Comparison of ENCODE assay signal across 8 cellular contexts in the genomic region with DNA sequence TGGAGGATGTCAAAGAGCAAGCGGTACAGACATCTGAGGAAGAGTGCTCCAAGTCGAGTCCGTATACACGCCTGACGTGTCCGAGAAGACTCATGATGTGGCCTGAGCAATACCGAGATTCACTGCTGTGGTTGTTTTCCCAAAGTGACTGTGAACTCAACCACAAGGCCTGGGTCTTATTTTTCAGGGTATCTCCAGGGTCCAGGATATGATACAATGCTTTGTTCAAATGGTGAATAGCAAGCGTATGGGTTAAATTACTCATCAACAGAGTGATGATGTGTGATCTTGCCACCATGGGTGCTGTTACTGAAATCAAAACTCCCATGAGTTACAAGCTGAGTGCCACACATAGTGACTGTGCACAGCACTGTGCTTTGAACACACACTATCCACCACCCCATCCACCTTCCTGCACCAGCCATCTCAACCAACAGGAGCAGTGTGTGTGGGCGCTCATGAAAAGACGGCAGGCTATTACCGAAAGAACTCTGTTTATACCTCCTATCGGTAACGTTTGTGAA.
DNase-seq lines count a peak whose midpoint lies in the region; ATAC-seq and FAIRE-seq lines count a peak whose summit lies in the region.

No MANE protein-coding gene starts in this region.

- ATAC-seq in GM19351 (IDR thresholded peaks at IDR 0.05; ENCODE audit: unreplicated experiment), result peak; percentile 79
- peak; percentile 86 for ATAC-seq in HG03097 (IDR thresholded peaks at IDR 0.05; ENCODE audit: low FRiP score, unreplicated experiment)

- FAIRE-seq in urothelium cell line (lab: Jason Lieb, UNC), result no peak

- peak; percentile 79 to 81 for DNase-seq in activated T-cell treated with anti-CD3 and anti-CD28 coated beads, Interleukin-2, amount 50 U/mL, for 48 hours
- DNase-seq in stimulated activated CD4-positive, alpha-beta T cell treated with anti-CD3 and anti-CD28 coated beads, Interleukin-15, amount 100 ng/mL, for 48 hours (ENCODE audit: low read depth in 2 of 2), result peak; percentile 71 to 76
- no peak for DNase-seq in glomerular visceral epithelial cell (ENCODE audit: extremely low spot score)
- no peak for DNase-seq in islet precursor cell
- no peak for DNase-seq in DMS 273 (lab: John Stamatoyannopoulos, UW; ENCODE audit: unreplicated experiment)
- DNase-seq in urothelium cell line (ENCODE audit: low spot score), result no peak

Comparison
In these comparisons a context has a peak if more than half of its experiments do, and no peak if none do; other contexts are left out.
1. DNase-seq: peak in activated T-cell treated with anti-CD3 and anti-CD28 coated beads, Interleukin-2, amount 50 U/mL, for 48 hours (2 of 2) and stimulated activated CD4-positive, alpha-beta T cell treated with anti-CD3 and anti-CD28 coated beads, Interleukin-15, amount 100 ng/mL, for 48 hours (2 of 2); none in glomerular visceral epithelial cell (single experiment), islet precursor cell (single experiment), DMS 273 (single experiment) and urothelium cell line (single experiment).